Comparison of ENCODE assay signal across 17 cellular contexts in the genomic region with DNA sequence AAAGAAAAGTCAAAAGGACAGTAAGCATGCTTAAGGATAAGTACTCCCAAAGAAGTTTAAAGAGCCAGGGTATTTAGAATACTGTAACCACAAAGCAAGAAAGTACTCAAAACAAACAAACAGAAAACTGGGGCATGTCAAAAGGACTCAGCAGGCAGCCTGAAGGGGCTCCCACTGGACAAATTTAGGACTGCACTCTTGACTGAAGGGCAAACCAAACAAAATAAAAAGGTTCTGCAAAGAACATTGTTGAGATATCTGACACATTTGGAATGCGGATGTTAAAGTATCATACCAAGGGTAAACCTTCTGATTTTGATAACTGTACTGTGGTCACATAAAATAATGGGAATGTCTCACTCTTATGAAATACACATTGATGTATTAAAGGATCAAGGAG.
DNase-seq lines count a peak whose midpoint lies in the region; ATAC-seq and TF ChIP-seq lines count a peak whose summit lies in the region.
"Had no signal": no experiment of that assay in that cellular context is flagged by ENCODE, and none has a peak within 500 bp of the region (broad histone marks: within the 10 kb centered on the region; RNA-seq: fewer than 3 reads in every experiment).

No MANE protein-coding gene starts in this region.

- no peak overlapping the region for H3K4me2 ChIP-seq in neural progenitor cell

- H3K4me1 Mint-ChIP-seq in neural progenitor cell: no peaks in the 10 kb centered on the region
- H3K4me1 Mint-ChIP-seq in activated CD8-positive, alpha-beta T cell treated with anti-CD3 and anti-CD28 coated beads for 36 hours (ENCODE audit: low read depth): no peaks in the 10 kb centered on the region
- H3K4me1 Mint-ChIP-seq: CD8-positive, alpha-beta memory T cell had no signal

- TF ChIP-seq CTCF in choroid plexus epithelial cell (conservative IDR thresholded peaks at IDR 0.05; ENCODE audit: low read depth, low read length) (peak; percentile 34), neural progenitor cell (IDR thresholded peaks at IDR 0.05) (peak; percentile 6), adrenal gland (IDR thresholded peaks at IDR 0.05) (no peak)
- TF ChIP-seq CTCF in activated CD8-positive, alpha-beta T cell treated with anti-CD3 and anti-CD28 coated beads for 36 hours (IDR thresholded peaks at IDR 0.05): no peak

- CTCF ChIA-PET in activated CD8-positive, alpha-beta T cell treated with anti-CD3 and anti-CD28 coated beads for 36 hours (lab: Charles Lee): no interaction called here

- no peaks in the 10 kb centered on the region for H3F3A ChIP-seq in neural progenitor cell (ENCODE audit: low read depth)

- H3K9me3 Mint-ChIP-seq in neural progenitor cell: no peaks in the 10 kb centered on the region
- no peaks in the 10 kb centered on the region for H3K9me3 Mint-ChIP-seq in activated CD8-positive, alpha-beta T cell treated with anti-CD3 and anti-CD28 coated beads for 36 hours

- WGBS in adrenal gland, 4 donors: 71 to 92% (median 85%) methylated on average over 1 of the region's 1 CpG

- no peak overlapping the region for H3K4me3 ChIP-seq in choroid plexus epithelial cell (ENCODE audit: low read depth, low read length)
- H3K4me3 ChIP-seq in neural progenitor cell: no peak overlapping the region
- no peak overlapping the region for H3K4me3 ChIP-seq in adrenal gland

- no peak overlapping the region for H3K9ac ChIP-seq in neural progenitor cell

- H2AFZ ChIP-seq in neural progenitor cell (replicated peaks): no peak overlapping the region

- no peak overlapping the region for H3K27ac Mint-ChIP-seq in neural progenitor cell
- H3K27ac Mint-ChIP-seq in activated CD8-positive, alpha-beta T cell treated with anti-CD3 and anti-CD28 coated beads for 36 hours: no peak overlapping the region
- H3K27ac Mint-ChIP-seq: CD8-positive, alpha-beta memory T cell had no signal

- H3K27me3 Mint-ChIP-seq in neural progenitor cell (ENCODE audit: insufficient read depth, low read depth): peaks cover 2% of the 10 kb centered on the region
- H3K27me3 Mint-ChIP-seq in activated CD8-positive, alpha-beta T cell treated with anti-CD3 and anti-CD28 coated beads for 36 hours: no peaks in the 10 kb centered on the region

- H3K36me3 Mint-ChIP-seq in neural progenitor cell: no peaks in the 10 kb centered on the region
- H3K36me3 Mint-ChIP-seq in activated CD8-positive, alpha-beta T cell treated with anti-CD3 and anti-CD28 coated beads for 36 hours (ENCODE audit: low read depth): no peaks in the 10 kb centered on the region
- H3K36me3 Mint-ChIP-seq: CD8-positive, alpha-beta memory T cell had no signal

- H3K79me2 ChIP-seq in neural progenitor cell (ENCODE audit: low read depth): no peaks in the 10 kb centered on the region

- H3K27ac ChIP-seq in neural progenitor cell: no peak overlapping the region
- H3K27ac ChIP-seq in adrenal gland: no peak overlapping the region
- H3K27ac ChIP-seq: C4-2B had no signal

- H3K4me3 Mint-ChIP-seq in neural progenitor cell: no peak overlapping the region
- no peak overlapping the region for H3K4me3 Mint-ChIP-seq in activated CD8-positive, alpha-beta T cell treated with anti-CD3 and anti-CD28 coated beads for 36 hours
- H3K4me3 Mint-ChIP-seq: CD8-positive, alpha-beta memory T cell had no signal

- POLR2A ChIA-PET in activated CD8-positive, alpha-beta T cell treated with anti-CD3 and anti-CD28 coated beads for 36 hours (lab: Charles Lee): no interaction called here

- DNase-seq in M059J (ENCODE audit: low read depth) (peak; percentile 0), amniotic epithelial cell (ENCODE audit: low read depth) (peak; percentile 80), choroid plexus epithelial cell (ENCODE audit: low read depth) (peak; percentile 70), neural progenitor cell (ENCODE audit: low spot score) (no peak), adrenal gland (no peak)
- DNase-seq in activated CD8-positive, alpha-beta T cell treated with anti-CD3 and anti-CD28 coated beads for 36 hours: no peak
- DNase-seq: Calu3; CD8-positive, alpha-beta memory T cell; H7; KG1; NCI-H1092 treated with DMSO at 0.1 percent for 48 hours; NCI-H1436 treated with DMSO at 0.1 percent for 48 hours; NCI-H1930; NCI-H524 treated with DMSO at 0.1 percent for 48 hours had no signal

- intact Hi-C loops in activated CD8-positive, alpha-beta T cell treated with anti-CD3 and anti-CD28 coated beads for 36 hours (cut with micrococcal nuclease): no loop called here
- intact Hi-C loops in adrenal gland (cut with DNase I): no loop called here

- no peaks in the 10 kb centered on the region for H4K20me1 ChIP-seq in neural progenitor cell (ENCODE audit: low read depth)

- no peak for ATAC-seq in activated CD8-positive, alpha-beta T cell treated with anti-CD3 and anti-CD28 coated beads for 36 hours
- ATAC-seq in GM21447 (IDR thresholded peaks at IDR 0.05; ENCODE audit: unreplicated experiment) (no peak), GM21423 (IDR thresholded peaks at IDR 0.05; ENCODE audit: unreplicated experiment) (no peak)

- no peaks in the 10 kb centered on the region for H3K36me3 ChIP-seq in neural progenitor cell
- H3K36me3 ChIP-seq in adrenal gland (replicated peaks in 1 of 2): no peaks in the 10 kb centered on the region

- H3K4me1 ChIP-seq in neural progenitor cell: no peaks in the 10 kb centered on the region
- no peaks in the 10 kb centered on the region for H3K4me1 ChIP-seq in adrenal gland (replicated peaks in 1 of 2)

- H3K27me3 ChIP-seq in neural progenitor cell (no peaks in the 10 kb centered on the region), adrenal gland (no peaks in the 10 kb centered on the region)

- TF ChIP-seq POLR2A in adrenal gland (IDR thresholded peaks at IDR 0.05): no peak

- no peaks in the 10 kb centered on the region for H3K9me3 ChIP-seq in neural progenitor cell (ENCODE audit: low read depth)
- H3K9me3 ChIP-seq in adrenal gland (replicated peaks in 1 of 3): no peaks in the 10 kb centered on the region

Comparison
In these comparisons a context has a peak if more than half of its experiments do, and no peak if none do; other contexts are left out.
1. DNase-seq: peak in M059J (single experiment), amniotic epithelial cell (single experiment) and choroid plexus epithelial cell (single experiment); none in neural progenitor cell (single experiment), activated CD8-positive, alpha-beta T cell treated with anti-CD3 and anti-CD28 coated beads for 36 hours (single experiment) and adrenal gland (0 of 7).
2. CTCF ChIP-seq: peak in choroid plexus epithelial cell (single experiment) and neural progenitor cell (single experiment); none in activated CD8-positive, alpha-beta T cell treated with anti-CD3 and anti-CD28 coated beads for 36 hours (single experiment) and adrenal gland (0 of 6).